Comparison of ENCODE assay signal across 1 cellular context in the genomic region with DNA sequence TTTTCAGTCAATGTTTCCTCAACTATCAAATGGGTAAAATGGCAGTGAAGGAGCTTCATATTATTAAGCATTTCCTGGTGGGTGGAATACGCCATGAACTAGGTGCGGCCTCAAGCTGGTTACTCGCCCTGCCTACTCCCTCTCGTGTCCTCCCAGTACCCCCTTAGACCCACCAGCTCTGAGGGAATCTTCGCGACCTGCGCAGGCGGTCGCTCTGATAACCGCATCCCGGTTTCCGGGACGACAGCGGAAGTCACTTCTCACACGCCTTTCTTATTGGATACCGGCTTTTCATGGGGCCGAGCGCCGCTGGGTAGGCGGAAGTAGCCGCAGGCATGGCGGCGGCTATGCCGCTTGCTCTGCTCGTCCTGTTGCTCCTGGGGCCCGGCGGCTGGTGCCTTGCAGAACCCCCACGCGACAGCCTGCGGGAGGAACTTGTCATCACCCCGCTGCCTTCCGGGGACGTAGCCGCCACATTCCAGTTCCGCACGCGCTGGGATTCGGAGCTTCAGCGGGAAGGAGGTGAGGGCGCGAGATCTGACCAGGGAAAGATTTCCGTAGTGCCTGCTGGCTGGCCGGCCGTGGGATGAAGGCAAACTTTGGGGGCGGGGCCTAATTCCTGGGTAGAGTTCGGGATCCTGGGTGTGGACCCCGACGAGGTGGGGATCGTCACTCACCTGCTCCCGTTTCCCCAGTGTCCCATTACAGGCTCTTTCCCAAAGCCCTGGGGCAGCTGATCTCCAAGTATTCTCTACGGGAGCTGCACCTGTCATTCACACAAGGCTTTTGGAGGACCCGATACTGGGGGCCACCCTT.
TF ChIP-seq lines count a peak whose summit lies in the region.

A gene (plus strand): TSS at position 320 of the 816 bp plus-strand sequence. CDS start 16 bp downstream, at position 336.

TF ChIP-seq in K562, 482 proteins besides CTCF, POLR2A, EP300 and RAD21 (continued from another document and continues in another):
- TF ChIP-seq NFIC (IDR thresholded peaks at IDR 0.05) (peak; percentile 31; the same call in 1 of the 2 replicates), JUN (IDR thresholded peaks at IDR 0.05; ENCODE audit: borderline replicate concordance, low read depth, low read length) (no peak), JUN (CRISPR knock-in tag; IDR thresholded peaks at IDR 0.05; ENCODE audit: borderline replicate concordance) (peak; percentile 21; the same call in 1 of the 2 replicates), MTF1 (CRISPR knock-in tag; IDR thresholded peaks at IDR 0.05; ENCODE audit: borderline replicate concordance) (no peak), ATF1 (CRISPR knock-in tag; IDR thresholded peaks at IDR 0.05) (no peak), ATF1 (tag; IDR thresholded peaks at IDR 0.05) (peak; percentile 90), NCOA4 (IDR thresholded peaks at IDR 0.05; ENCODE audit: partially characterized antibody) (no peak), RFX7 (CRISPR knock-in tag; IDR thresholded peaks at IDR 0.05) (no peak), SAFB (IDR thresholded peaks at IDR 0.05; ENCODE audit: borderline replicate concordance, low read depth, low read length) (no peak), KLF16 (IDR thresholded peaks at IDR 0.05) (no peak), LEF1 (IDR thresholded peaks at IDR 0.05) (peak; percentile 19; the same call in 1 of the 2 replicates), ZNF311 (CRISPR knock-in tag; IDR thresholded peaks at IDR 0.05) (no peak), SMAD4 (CRISPR knock-in tag; conservative IDR thresholded peaks at IDR 0.05) (no peak), HNRNPH1 (optimal IDR thresholded peaks at IDR 0.05; ENCODE audit: low read depth, low read length) (no peak), CEBPB (tag; IDR thresholded peaks at IDR 0.05) (no peak), ZNF696 (CRISPR knock-in tag; conservative IDR thresholded peaks at IDR 0.05) (no peak), ZBTB17 (CRISPR knock-in tag; IDR thresholded peaks at IDR 0.05) (no peak), KAT2B (IDR thresholded peaks at IDR 0.05; ENCODE audit: low read depth, low read length) (no peak), CHD1 (IDR thresholded peaks at IDR 0.05; ENCODE audit: low read length) (no peak), TCFL5 (CRISPR knock-in tag; conservative IDR thresholded peaks at IDR 0.05) (no peak), RBM14 (IDR thresholded peaks at IDR 0.05; ENCODE audit: borderline replicate concordance, insufficient read depth, low read depth, low read length) (no peak), KDM2B (CRISPR knock-in tag; IDR thresholded peaks at IDR 0.05) (no peak), TARDBP (IDR thresholded peaks at IDR 0.05) (no peak), SMAD1 (IDR thresholded peaks at IDR 0.05; ENCODE audit: low read depth, low read length, partially characterized antibody) (peak; percentile 43), PTTG1 (tag; IDR thresholded peaks at IDR 0.05; ENCODE audit: low read depth) (no peak), MAFK (IDR thresholded peaks at IDR 0.05; ENCODE audit: low read length) (0 out of 2 replicates have a peak, but pooled peaks have one; percentile 6), ZSCAN32 (CRISPR knock-in tag; IDR thresholded peaks at IDR 0.05) (0 out of 2 replicates have a peak, but pooled peaks have one; percentile 31), ZNF165 (CRISPR knock-in tag; IDR thresholded peaks at IDR 0.05; ENCODE audit: borderline replicate concordance) (no peak), CTBP1 (IDR thresholded peaks at IDR 0.05; ENCODE audit: borderline replicate concordance) (peak; percentile 60; the same call in 1 of the 2 replicates), SIX5 (IDR thresholded peaks at IDR 0.05; ENCODE audit: borderline replicate concordance in 1 of 2, insufficient read depth in 1 of 2, low read depth in 1 of 2, low read length in 2 of 2) (no peak), FOXA3 (CRISPR knock-in tag; conservative IDR thresholded peaks at IDR 0.05 in 1 of 2, IDR thresholded peaks at IDR 0.05 in 1 of 2) (no peak), NUFIP1 (IDR thresholded peaks at IDR 0.05; ENCODE audit: partially characterized antibody) (no peak), HNRNPLL (IDR thresholded peaks at IDR 0.05; ENCODE audit: low read depth, low read length, poor library complexity, severe bottlenecking) (peak; percentile 86), FOXM1 (IDR thresholded peaks at IDR 0.05; ENCODE audit: low read depth) (no peak), FOXM1 (CRISPR knock-in tag; IDR thresholded peaks at IDR 0.05; ENCODE audit: low read depth) (no peak), ZNF57 (CRISPR knock-in tag; IDR thresholded peaks at IDR 0.05) (no peak), NR2C1 (IDR thresholded peaks at IDR 0.05) (no peak), NR2C1 (tag; IDR thresholded peaks at IDR 0.05) (0 out of 2 replicates have a peak, but pooled peaks have one; percentile 7), PCBP2 (IDR thresholded peaks at IDR 0.05; ENCODE audit: low read depth, low read length, poor library complexity, severe bottlenecking) (no peak), CREB1 (IDR thresholded peaks at IDR 0.05) (peak; percentile 76), CREB1 (CRISPR knock-in tag; IDR thresholded peaks at IDR 0.05) (peak; percentile 54; the same call in 1 of the 2 replicates), SRF (CRISPR knock-in tag; IDR thresholded peaks at IDR 0.05) (peak in 1 of 2 experiments; percentile 44; a peak in 2 of 4 replicates), CBX5 (IDR thresholded peaks at IDR 0.05; ENCODE audit: borderline replicate concordance, low read depth) (no peak), SIN3B (IDR thresholded peaks at IDR 0.05; ENCODE audit: low read depth) (peak; percentile 99), SPI1 (IDR thresholded peaks at IDR 0.05; ENCODE audit: borderline replicate concordance, low read depth, low read length) (peak; percentile 43; the same call in 1 of the 2 replicates)
- TF ChIP-seq, protein P1, sequence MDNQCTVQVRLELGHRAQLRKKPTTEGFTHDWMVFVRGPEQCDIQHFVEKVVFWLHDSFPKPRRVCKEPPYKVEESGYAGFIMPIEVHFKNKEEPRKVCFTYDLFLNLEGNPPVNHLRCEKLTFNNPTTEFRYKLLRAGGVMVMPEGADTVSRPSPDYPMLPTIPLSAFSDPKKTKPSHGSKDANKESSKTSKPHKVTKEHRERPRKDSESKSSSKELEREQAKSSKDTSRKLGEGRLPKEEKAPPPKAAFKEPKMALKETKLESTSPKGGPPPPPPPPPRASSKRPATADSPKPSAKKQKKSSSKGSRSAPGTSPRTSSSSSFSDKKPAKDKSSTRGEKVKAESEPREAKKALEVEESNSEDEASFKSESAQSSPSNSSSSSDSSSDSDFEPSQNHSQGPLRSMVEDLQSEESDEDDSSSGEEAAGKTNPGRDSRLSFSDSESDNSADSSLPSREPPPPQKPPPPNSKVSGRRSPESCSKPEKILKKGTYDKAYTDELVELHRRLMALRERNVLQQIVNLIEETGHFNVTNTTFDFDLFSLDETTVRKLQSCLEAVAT (IDR thresholded peaks at IDR 0.05), result 0 out of 4 replicates have a peak, but pooled peaks of 1 of the 2 experiments have one; percentile 22
- TF ChIP-seq, protein P2, sequence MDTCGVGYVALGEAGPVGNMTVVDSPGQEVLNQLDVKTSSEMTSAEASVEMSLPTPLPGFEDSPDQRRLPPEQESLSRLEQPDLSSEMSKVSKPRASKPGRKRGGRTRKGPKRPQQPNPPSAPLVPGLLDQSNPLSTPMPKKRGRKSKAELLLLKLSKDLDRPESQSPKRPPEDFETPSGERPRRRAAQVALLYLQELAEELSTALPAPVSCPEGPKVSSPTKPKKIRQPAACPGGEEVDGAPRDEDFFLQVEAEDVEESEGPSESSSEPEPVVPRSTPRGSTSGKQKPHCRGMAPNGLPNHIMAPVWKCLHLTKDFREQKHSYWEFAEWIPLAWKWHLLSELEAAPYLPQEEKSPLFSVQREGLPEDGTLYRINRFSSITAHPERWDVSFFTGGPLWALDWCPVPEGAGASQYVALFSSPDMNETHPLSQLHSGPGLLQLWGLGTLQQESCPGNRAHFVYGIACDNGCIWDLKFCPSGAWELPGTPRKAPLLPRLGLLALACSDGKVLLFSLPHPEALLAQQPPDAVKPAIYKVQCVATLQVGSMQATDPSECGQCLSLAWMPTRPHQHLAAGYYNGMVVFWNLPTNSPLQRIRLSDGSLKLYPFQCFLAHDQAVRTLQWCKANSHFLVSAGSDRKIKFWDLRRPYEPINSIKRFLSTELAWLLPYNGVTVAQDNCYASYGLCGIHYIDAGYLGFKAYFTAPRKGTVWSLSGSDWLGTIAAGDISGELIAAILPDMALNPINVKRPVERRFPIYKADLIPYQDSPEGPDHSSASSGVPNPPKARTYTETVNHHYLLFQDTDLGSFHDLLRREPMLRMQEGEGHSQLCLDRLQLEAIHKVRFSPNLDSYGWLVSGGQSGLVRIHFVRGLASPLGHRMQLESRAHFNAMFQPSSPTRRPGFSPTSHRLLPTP (IDR thresholded peaks at IDR 0.05; ENCODE audit: borderline replicate concordance, extremely low read depth, insufficient read length), result no peak
- TF ChIP-seq, protein P3, sequence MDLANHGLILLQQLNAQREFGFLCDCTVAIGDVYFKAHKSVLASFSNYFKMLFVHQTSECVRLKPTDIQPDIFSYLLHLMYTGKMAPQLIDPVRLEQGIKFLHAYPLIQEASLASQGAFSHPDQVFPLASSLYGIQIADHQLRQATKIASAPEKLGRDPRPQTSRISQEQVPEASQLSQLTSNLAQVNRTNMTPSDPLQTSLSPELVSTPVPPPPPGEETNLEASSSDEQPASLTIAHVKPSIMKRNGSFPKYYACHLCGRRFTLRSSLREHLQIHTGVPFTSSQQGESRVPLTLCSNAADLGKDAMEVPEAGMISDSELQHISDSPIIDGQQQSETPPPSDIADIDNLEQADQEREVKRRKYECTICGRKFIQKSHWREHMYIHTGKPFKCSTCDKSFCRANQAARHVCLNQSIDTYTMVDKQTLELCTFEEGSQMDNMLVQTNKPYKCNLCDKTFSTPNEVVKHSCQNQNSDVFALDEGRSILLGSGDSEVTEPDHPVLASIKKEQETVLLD (IDR thresholded peaks at IDR 0.05), result peak; percentile 87; the same call in 1 of the 2 replicates
- TF ChIP-seq, protein P4, sequence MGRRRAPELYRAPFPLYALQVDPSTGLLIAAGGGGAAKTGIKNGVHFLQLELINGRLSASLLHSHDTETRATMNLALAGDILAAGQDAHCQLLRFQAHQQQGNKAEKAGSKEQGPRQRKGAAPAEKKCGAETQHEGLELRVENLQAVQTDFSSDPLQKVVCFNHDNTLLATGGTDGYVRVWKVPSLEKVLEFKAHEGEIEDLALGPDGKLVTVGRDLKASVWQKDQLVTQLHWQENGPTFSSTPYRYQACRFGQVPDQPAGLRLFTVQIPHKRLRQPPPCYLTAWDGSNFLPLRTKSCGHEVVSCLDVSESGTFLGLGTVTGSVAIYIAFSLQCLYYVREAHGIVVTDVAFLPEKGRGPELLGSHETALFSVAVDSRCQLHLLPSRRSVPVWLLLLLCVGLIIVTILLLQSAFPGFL (CRISPR knock-in tag; IDR thresholded peaks at IDR 0.05), result no peak
- TF ChIP-seq, protein P5, sequence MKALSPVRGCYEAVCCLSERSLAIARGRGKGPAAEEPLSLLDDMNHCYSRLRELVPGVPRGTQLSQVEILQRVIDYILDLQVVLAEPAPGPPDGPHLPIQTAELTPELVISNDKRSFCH (CRISPR knock-in tag; IDR thresholded peaks at IDR 0.05), result no peak
- TF ChIP-seq, protein P5 (tag; IDR thresholded peaks at IDR 0.05), result no peak
- TF ChIP-seq, protein P6, sequence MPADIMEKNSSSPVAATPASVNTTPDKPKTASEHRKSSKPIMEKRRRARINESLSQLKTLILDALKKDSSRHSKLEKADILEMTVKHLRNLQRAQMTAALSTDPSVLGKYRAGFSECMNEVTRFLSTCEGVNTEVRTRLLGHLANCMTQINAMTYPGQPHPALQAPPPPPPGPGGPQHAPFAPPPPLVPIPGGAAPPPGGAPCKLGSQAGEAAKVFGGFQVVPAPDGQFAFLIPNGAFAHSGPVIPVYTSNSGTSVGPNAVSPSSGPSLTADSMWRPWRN (IDR thresholded peaks at IDR 0.05; ENCODE audit: low read depth), result no peak
- TF ChIP-seq, protein P7, sequence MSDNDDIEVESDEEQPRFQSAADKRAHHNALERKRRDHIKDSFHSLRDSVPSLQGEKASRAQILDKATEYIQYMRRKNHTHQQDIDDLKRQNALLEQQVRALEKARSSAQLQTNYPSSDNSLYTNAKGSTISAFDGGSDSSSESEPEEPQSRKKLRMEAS (CRISPR knock-in tag; IDR thresholded peaks at IDR 0.05), result peak; percentile 86
- TF ChIP-seq, protein P8, sequence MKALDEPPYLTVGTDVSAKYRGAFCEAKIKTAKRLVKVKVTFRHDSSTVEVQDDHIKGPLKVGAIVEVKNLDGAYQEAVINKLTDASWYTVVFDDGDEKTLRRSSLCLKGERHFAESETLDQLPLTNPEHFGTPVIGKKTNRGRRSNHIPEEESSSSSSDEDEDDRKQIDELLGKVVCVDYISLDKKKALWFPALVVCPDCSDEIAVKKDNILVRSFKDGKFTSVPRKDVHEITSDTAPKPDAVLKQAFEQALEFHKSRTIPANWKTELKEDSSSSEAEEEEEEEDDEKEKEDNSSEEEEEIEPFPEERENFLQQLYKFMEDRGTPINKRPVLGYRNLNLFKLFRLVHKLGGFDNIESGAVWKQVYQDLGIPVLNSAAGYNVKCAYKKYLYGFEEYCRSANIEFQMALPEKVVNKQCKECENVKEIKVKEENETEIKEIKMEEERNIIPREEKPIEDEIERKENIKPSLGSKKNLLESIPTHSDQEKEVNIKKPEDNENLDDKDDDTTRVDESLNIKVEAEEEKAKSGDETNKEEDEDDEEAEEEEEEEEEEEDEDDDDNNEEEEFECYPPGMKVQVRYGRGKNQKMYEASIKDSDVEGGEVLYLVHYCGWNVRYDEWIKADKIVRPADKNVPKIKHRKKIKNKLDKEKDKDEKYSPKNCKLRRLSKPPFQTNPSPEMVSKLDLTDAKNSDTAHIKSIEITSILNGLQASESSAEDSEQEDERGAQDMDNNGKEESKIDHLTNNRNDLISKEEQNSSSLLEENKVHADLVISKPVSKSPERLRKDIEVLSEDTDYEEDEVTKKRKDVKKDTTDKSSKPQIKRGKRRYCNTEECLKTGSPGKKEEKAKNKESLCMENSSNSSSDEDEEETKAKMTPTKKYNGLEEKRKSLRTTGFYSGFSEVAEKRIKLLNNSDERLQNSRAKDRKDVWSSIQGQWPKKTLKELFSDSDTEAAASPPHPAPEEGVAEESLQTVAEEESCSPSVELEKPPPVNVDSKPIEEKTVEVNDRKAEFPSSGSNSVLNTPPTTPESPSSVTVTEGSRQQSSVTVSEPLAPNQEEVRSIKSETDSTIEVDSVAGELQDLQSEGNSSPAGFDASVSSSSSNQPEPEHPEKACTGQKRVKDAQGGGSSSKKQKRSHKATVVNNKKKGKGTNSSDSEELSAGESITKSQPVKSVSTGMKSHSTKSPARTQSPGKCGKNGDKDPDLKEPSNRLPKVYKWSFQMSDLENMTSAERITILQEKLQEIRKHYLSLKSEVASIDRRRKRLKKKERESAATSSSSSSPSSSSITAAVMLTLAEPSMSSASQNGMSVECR (CRISPR knock-in tag; IDR thresholded peaks at IDR 0.05), result peak; percentile 76; the same call in 1 of the 2 replicates
